In the genomic region with DNA sequence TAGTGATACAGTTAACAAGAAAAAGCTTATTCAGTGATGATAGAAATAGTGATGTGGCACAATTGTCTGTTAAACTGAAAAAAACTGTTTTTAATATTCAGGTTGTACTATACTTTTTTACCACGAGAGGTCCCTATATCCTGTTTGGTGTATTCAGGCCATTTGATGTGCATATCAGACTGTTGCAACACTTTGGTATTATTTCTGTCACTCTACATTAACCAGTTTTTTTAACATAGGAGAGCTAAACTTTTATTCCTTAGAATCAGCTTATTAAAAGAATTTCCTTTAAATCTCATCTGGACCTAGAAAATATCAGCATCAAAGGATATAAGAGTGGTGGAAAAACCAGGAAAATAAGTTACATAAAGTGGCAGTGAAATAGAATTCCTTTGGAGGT, we compare ENCODE assay signal across 8 cellular contexts. TPM values are rescaled to one million over a fixed set of nuclear protein-coding genes. Genes with fewer than 3 reads are reported as not detected.
DNase-seq lines count a peak whose midpoint lies in the region; ATAC-seq and TF ChIP-seq lines count a peak whose summit lies in the region.

No MANE protein-coding gene starts in this region.

- H3K4me1 Mint-ChIP-seq in activated naive CD8-positive, alpha-beta T cell treated with anti-CD3 and anti-CD28 coated beads, Interleukin-2, amount 10 ng/mL, durations not matched to agents 7 days and 5 days = peaks cover 1% of the 10 kb centered on the region
- no peaks in the 10 kb centered on the region for H3K4me1 Mint-ChIP-seq in activated naive CD8-positive, alpha-beta T cell treated with anti-CD3 and anti-CD28 coated beads, Interleukin-2, amount 50 U/mL, for 24 hours

- peak; percentile 42 for ATAC-seq in activated naive CD8-positive, alpha-beta T cell treated with anti-CD3 and anti-CD28 coated beads, Interleukin-2, amount 10 ng/mL, durations not matched to agents 7 days and 5 days (ENCODE audit: low read depth)
- no peak for ATAC-seq in activated naive CD8-positive, alpha-beta T cell treated with anti-CD3 and anti-CD28 coated beads, Interleukin-2, amount 50 U/mL, for 24 hours

- H3K9me3 Mint-ChIP-seq in activated naive CD8-positive, alpha-beta T cell treated with anti-CD3 and anti-CD28 coated beads, Interleukin-2, amount 10 ng/mL, durations not matched to agents 7 days and 5 days = no peaks in the 10 kb centered on the region
- H3K9me3 Mint-ChIP-seq in activated naive CD8-positive, alpha-beta T cell treated with anti-CD3 and anti-CD28 coated beads, Interleukin-2, amount 50 U/mL, for 24 hours = no peaks in the 10 kb centered on the region

- H3K4me3 ChIP-seq in fibroblast of villous mesenchyme (ENCODE audit: low read depth, low read length) = no peak overlapping the region

- no peak overlapping the region for H3K4me3 Mint-ChIP-seq in activated naive CD8-positive, alpha-beta T cell treated with anti-CD3 and anti-CD28 coated beads, Interleukin-2, amount 10 ng/mL, durations not matched to agents 7 days and 5 days
- no peak overlapping the region for H3K4me3 Mint-ChIP-seq in activated naive CD8-positive, alpha-beta T cell treated with anti-CD3 and anti-CD28 coated beads, Interleukin-2, amount 50 U/mL, for 24 hours

- POLR2A ChIA-PET in activated naive CD8-positive, alpha-beta T cell treated with anti-CD3 and anti-CD28 coated beads, Interleukin-2, amount 10 ng/mL, durations not matched to agents 7 days and 5 days (lab: Charles Lee) = no interaction called here

- no peak for DNase-seq in activated naive CD8-positive, alpha-beta T cell treated with anti-CD3 and anti-CD28 coated beads, Interleukin-2, amount 10 ng/mL, durations not matched to agents 7 days and 5 days
- no peak for DNase-seq in activated naive CD8-positive, alpha-beta T cell treated with anti-CD3 and anti-CD28 coated beads, Interleukin-2, amount 50 U/mL, for 24 hours
- DNase-seq in HT-29 (ENCODE audit: low spot score) (peak; percentile 58), SW480 (ENCODE audit: low spot score) (peak; percentile 43), fibroblast of villous mesenchyme (ENCODE audit: low read depth) (peak; percentile 52), pons (ENCODE audit: low spot score) (peak; percentile 67), 8988T (no peak)
- no peak for DNase-seq in effector CD8-positive, alpha-beta T cell (lab: John Stamatoyannopoulos, UW)

- no peaks in the 10 kb centered on the region for H3K36me3 Mint-ChIP-seq in activated naive CD8-positive, alpha-beta T cell treated with anti-CD3 and anti-CD28 coated beads, Interleukin-2, amount 10 ng/mL, durations not matched to agents 7 days and 5 days
- peaks cover 5% of the 10 kb centered on the region for H3K36me3 Mint-ChIP-seq in activated naive CD8-positive, alpha-beta T cell treated with anti-CD3 and anti-CD28 coated beads, Interleukin-2, amount 50 U/mL, for 24 hours (ENCODE audit: low read depth)

- no peaks in the 10 kb centered on the region for H3K27me3 Mint-ChIP-seq in activated naive CD8-positive, alpha-beta T cell treated with anti-CD3 and anti-CD28 coated beads, Interleukin-2, amount 10 ng/mL, durations not matched to agents 7 days and 5 days
- no peaks in the 10 kb centered on the region for H3K27me3 Mint-ChIP-seq in activated naive CD8-positive, alpha-beta T cell treated with anti-CD3 and anti-CD28 coated beads, Interleukin-2, amount 50 U/mL, for 24 hours

- H3K27ac Mint-ChIP-seq in activated naive CD8-positive, alpha-beta T cell treated with anti-CD3 and anti-CD28 coated beads, Interleukin-2, amount 10 ng/mL, durations not matched to agents 7 days and 5 days = no peak overlapping the region
- no peak overlapping the region for H3K27ac Mint-ChIP-seq in activated naive CD8-positive, alpha-beta T cell treated with anti-CD3 and anti-CD28 coated beads, Interleukin-2, amount 50 U/mL, for 24 hours

- peak; percentile 60 for TF ChIP-seq CTCF in fibroblast of villous mesenchyme (IDR thresholded peaks at IDR 0.05; ENCODE audit: insufficient read depth, low read depth, low read length)

RNA-seq across cellular contexts. Expression of a gene that starts 36.8 kb away (rescaled TPM):
- total RNA-seq in activated naive CD8-positive, alpha-beta T cell treated with anti-CD3 and anti-CD28 coated beads, Interleukin-2, amount 10 ng/mL, durations not matched to agents 7 days and 5 days = 10 to 100 TPM; 19.2 to 19.4 TPM
- 9.2 and 10.3 TPM in 2 replicates for total RNA-seq in HT-29 (2014; rRNA removed; shearing (Covaris generic))
- total RNA-seq in fibroblast of villous mesenchyme = 16.4 and 18.0 TPM in 2 replicates

Comparison
In these comparisons a context has a peak if more than half of its experiments do, and no peak if none do; other contexts are left out.
1. DNase-seq: peak in HT-29 (single experiment), SW480 (single experiment), fibroblast of villous mesenchyme (single experiment) and pons (single experiment); none in activated naive CD8-positive, alpha-beta T cell treated with anti-CD3 and anti-CD28 coated beads, Interleukin-2, amount 10 ng/mL, durations not matched to agents 7 days and 5 days (single experiment), activated naive CD8-positive, alpha-beta T cell treated with anti-CD3 and anti-CD28 coated beads, Interleukin-2, amount 50 U/mL, for 24 hours (single experiment), 8988T (single experiment) and effector CD8-positive, alpha-beta T cell (single experiment).